In genomic region chr6:158419339-158419909, GRCh38 we compare ENCODE assay signal across 26 cellular contexts.
"Had no signal": no experiment of that assay in that cellular context is flagged by ENCODE, and none has a peak within 500 bp of the region (broad histone marks: within the 10 kb centered on the region; RNA-seq: fewer than 3 reads in every experiment).

No MANE protein-coding gene starts in this region.

- FAIRE-seq: HTR-8/SVneo, RCC 7860 had no signal

- DNase-seq: Karpas-422, KBM-7, MM.1S, MV-4-11, NCI-H1048, NCI-H1105, NCI-H1417, NCI-H146, NCI-H1694 treated with DMSO at 0.1 percent for 48 hours, NCI-H1930, NCI-H2081 treated with DMSO at 0.1 percent for 48 hours, NCI-H2171, NCI-H226, NCI-H446, NCI-H510A, NCI-H524 treated with DMSO at 0.1 percent for 48 hours, NCI-H69, NCI-H774, Right ventricle myocardium superior, RPMI8226, SIG-M5 had no signal

- H3K4me3 ChIP-seq: SJSA1, SK-N-MC had no signal

- H3K27ac ChIP-seq: HL-60, SJSA1, SK-N-MC had no signal

- H3K9me3 ChIP-seq: SJSA1 had no signal

- H3K27me3 ChIP-seq: SJSA1 had no signal
